ENCODE assay signal across 18 cellular contexts in the genomic region with DNA sequence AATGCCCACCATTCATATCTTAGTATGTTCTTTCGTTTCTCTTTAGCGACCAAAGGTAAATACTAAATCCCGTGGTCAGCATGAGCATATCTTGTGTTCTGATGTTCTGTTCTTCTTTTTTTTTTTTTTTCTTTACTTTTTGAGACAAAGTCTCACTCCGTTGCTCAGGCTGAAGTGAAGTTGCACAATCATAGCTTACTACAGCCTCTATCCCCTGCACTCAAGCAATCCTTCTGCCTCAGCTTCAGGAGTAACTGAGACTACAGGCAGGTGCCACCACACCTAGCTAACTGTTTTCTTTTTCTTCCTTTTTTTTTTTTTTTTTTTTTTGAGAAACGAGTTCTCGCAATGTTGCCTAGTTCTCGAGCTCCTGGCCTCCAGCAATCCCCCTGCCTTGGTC.
A peak's percentile ranks its signal among the peaks of the same experiment; 100 is the strongest.
DNase-seq lines count a peak whose midpoint lies in the region; ATAC-seq and TF ChIP-seq lines count a peak whose summit lies in the region.
"Had no signal": no experiment of that assay in that cellular context is flagged by ENCODE, and none has a peak within 500 bp of the region (broad histone marks: within the 10 kb centered on the region; RNA-seq: fewer than 3 reads in every experiment).

No MANE protein-coding gene starts in this region.

- TF ChIP-seq CTCF in CD8-positive, alpha-beta T cell (IDR thresholded peaks at IDR 0.05), result no peak

- H3K27me3 ChIP-seq in CD8-positive, alpha-beta T cell (ENCODE audit: insufficient read depth, low read length), result no peaks in the 10 kb centered on the region
- H3K27me3 ChIP-seq in SJCRH30, result no peaks in the 10 kb centered on the region; the same call in 1 of the 2 replicates
- H3K27me3 ChIP-seq: transverse colon had no signal

- H3K4me1 ChIP-seq in CD8-positive, alpha-beta T cell (ENCODE audit: insufficient read depth, low read length), result peaks cover 28% of the 10 kb centered on the region
- H3K4me1 ChIP-seq in SJCRH30, result no peaks in the 10 kb centered on the region

- H3K27me3 Mint-ChIP-seq in CD8-positive, alpha-beta T cell (ENCODE audit: low read depth), result no peaks in the 10 kb centered on the region
- H3K27me3 Mint-ChIP-seq in activated naive CD8-positive, alpha-beta T cell treated with anti-CD3 and anti-CD28 coated beads, Interleukin-2, amount 50 U/mL, for 24 hours, result no peaks in the 10 kb centered on the region

- no peaks in the 10 kb centered on the region for H3K9me3 Mint-ChIP-seq in CD8-positive, alpha-beta T cell
- H3K9me3 Mint-ChIP-seq in activated naive CD8-positive, alpha-beta T cell treated with anti-CD3 and anti-CD28 coated beads, Interleukin-2, amount 50 U/mL, for 24 hours, result no peaks in the 10 kb centered on the region

- intact Hi-C loops in CD8-positive, alpha-beta T cell (cut with DNase I, micrococcal nuclease), result loop anchor here in 1 of 2 experiments (2.0 to 10.0 kb wide), 2 partner anchors 107 to 365 kb away; a partner anchor contains a TSS

- H3K27ac ChIP-seq in CD8-positive, alpha-beta T cell (ENCODE audit: low read depth, low read length), result peak overlapping the region; percentile 54
- no peak overlapping the region for H3K27ac ChIP-seq in SJCRH30
- H3K27ac ChIP-seq: transverse colon had no signal

- no peaks in the 10 kb centered on the region for H3K36me3 Mint-ChIP-seq in CD8-positive, alpha-beta T cell
- no peaks in the 10 kb centered on the region for H3K36me3 Mint-ChIP-seq in activated naive CD8-positive, alpha-beta T cell treated with anti-CD3 and anti-CD28 coated beads, Interleukin-2, amount 50 U/mL, for 24 hours (ENCODE audit: low read depth)

- peak overlapping the region; percentile 91 for H3K27ac Mint-ChIP-seq in CD8-positive, alpha-beta T cell
- peak overlapping the region; percentile 82 for H3K27ac Mint-ChIP-seq in activated naive CD8-positive, alpha-beta T cell treated with anti-CD3 and anti-CD28 coated beads, Interleukin-2, amount 50 U/mL, for 24 hours

- H3K36me3 ChIP-seq in CD8-positive, alpha-beta T cell (ENCODE audit: insufficient read depth, low read length), result no peaks in the 10 kb centered on the region
- H3K36me3 ChIP-seq in SJCRH30, result no peaks in the 10 kb centered on the region
- H3K36me3 ChIP-seq: transverse colon had no signal

- no peak overlapping the region for H3K4me3 Mint-ChIP-seq in CD8-positive, alpha-beta T cell
- no peak overlapping the region for H3K4me3 Mint-ChIP-seq in activated naive CD8-positive, alpha-beta T cell treated with anti-CD3 and anti-CD28 coated beads, Interleukin-2, amount 50 U/mL, for 24 hours

- POLR2A ChIA-PET in CD8-positive, alpha-beta T cell (lab: Charles Lee), result no interaction called here

- ATAC-seq in CD8-positive, alpha-beta T cell, result no peak
- no peak for ATAC-seq in activated naive CD8-positive, alpha-beta T cell treated with anti-CD3 and anti-CD28 coated beads, Interleukin-2, amount 50 U/mL, for 24 hours
- ATAC-seq in HG02798 (IDR thresholded peaks at IDR 0.05; ENCODE audit: poor library complexity, unreplicated experiment) (no peak), HG03159 (IDR thresholded peaks at IDR 0.05; ENCODE audit: unreplicated experiment) (no peak)
- ATAC-seq: Right ventricle myocardium inferior had no signal

- CTCF ChIA-PET in CD8-positive, alpha-beta T cell (lab: Charles Lee), result interaction anchor here (1.2 kb wide), 2 partner anchors 13 to 108 kb away, joined by 3 read pairs; no protein-coding TSS in a partner anchor

- H3K4me3 ChIP-seq in CD8-positive, alpha-beta T cell (ENCODE audit: low read depth, low read length), result no peak overlapping the region
- H3K4me3 ChIP-seq in SJCRH30, result no peak overlapping the region
- H3K4me3 ChIP-seq: mucosa of descending colon, transverse colon had no signal

- no peaks in the 10 kb centered on the region for H3K9me3 ChIP-seq in CD8-positive, alpha-beta T cell (ENCODE audit: low read length)
- 0 out of 2 replicates have a peak, but pooled peaks cover 2% of the 10 kb centered on the region for H3K9me3 ChIP-seq in SJCRH30 (replicated peaks)
- H3K9me3 ChIP-seq: mucosa of descending colon, transverse colon had no signal

- DNase-seq in AML-193 (lab: John Stamatoyannopoulos, UW), result peak; percentile 44 to 49
- DNase-seq in CD8-positive, alpha-beta T cell, result no peak
- DNase-seq in NOMO-1 treated with DMSO at 0.1 percent for 48 hours (lab: John Stamatoyannopoulos, UW; ENCODE audit: unreplicated experiment), result peak; percentile 53
- no peak for DNase-seq in activated naive CD8-positive, alpha-beta T cell treated with anti-CD3 and anti-CD28 coated beads, Interleukin-2, amount 50 U/mL, for 24 hours
- DNase-seq in hypothalamus (lab: John Stamatoyannopoulos, UW), result no peak
- DNase-seq in SJCRH30, result no peak
- DNase-seq: activated CD4-positive, alpha-beta T cell treated with anti-CD3 and anti-CD28 coated beads for 48 hours; DMS53; foreskin melanocyte; NCI-H1092 treated with DMSO at 0.1 percent for 48 hours; occipital lobe; stimulated activated CD4-positive, alpha-beta T cell treated with anti-CD3 and anti-CD28 coated beads, Interleukin-4, amount 100 ng/mL, for 4 hours; T1000; transverse colon had no signal

- H3K4me1 Mint-ChIP-seq in CD8-positive, alpha-beta T cell (ENCODE audit: low read depth), result peaks cover 39% of the 10 kb centered on the region
- H3K4me1 Mint-ChIP-seq in activated naive CD8-positive, alpha-beta T cell treated with anti-CD3 and anti-CD28 coated beads, Interleukin-2, amount 50 U/mL, for 24 hours, result peaks cover 49% of the 10 kb centered on the region

Comparison
In these comparisons a context has a peak if more than half of its experiments do, and no peak if none do; other contexts are left out.
1. DNase-seq: peak in AML-193 (2 of 2) and NOMO-1 treated with DMSO at 0.1 percent for 48 hours (single experiment); none in CD8-positive, alpha-beta T cell (0 of 7), activated naive CD8-positive, alpha-beta T cell treated with anti-CD3 and anti-CD28 coated beads, Interleukin-2, amount 50 U/mL, for 24 hours (single experiment), hypothalamus (0 of 51) and SJCRH30 (0 of 2).